In the genomic region with DNA sequence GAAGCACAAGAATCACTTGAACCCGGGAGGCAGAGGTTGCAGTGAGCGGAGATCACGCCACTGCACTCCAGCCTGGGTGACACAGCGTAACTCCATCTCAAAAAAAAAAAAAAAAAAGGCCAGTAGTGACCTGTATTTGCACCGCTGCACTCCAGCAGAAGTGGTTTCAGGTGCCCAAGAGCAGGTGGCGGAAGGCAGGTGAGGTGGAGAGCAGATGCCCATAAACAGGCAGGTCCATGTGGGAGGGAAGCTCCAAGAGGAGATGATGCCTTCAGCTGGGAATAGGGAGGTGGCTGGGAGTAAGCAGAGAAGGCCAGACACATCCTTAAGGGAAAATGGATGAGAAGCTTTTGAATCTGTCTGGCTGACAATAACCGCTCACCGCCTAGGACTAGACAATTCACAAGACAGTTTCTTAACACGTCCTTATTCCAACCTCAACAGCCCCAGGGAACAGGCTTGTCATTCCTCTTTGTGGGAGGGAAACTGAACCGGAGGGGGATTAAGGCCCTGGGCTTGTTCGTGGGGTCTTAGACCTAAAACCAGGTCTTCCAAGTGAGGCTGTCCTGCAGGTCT, we compare ENCODE assay signal across 12 cellular contexts. TPM values are rescaled to one million over a fixed set of nuclear protein-coding genes. Genes with fewer than 3 reads are reported as not detected.
DNase-seq lines count a peak whose midpoint lies in the region; ATAC-seq, FAIRE-seq and TF ChIP-seq lines count a peak whose summit lies in the region.
"Had no signal": no experiment of that assay in that cellular context is flagged by ENCODE, and none has a peak within 500 bp of the region (broad histone marks: within the 10 kb centered on the region; RNA-seq: fewer than 3 reads in every experiment).

No MANE protein-coding gene starts in this region.

- H3K36me3 Mint-ChIP-seq in CD14-positive monocyte = no peaks in the 10 kb centered on the region

- TF ChIP-seq RAD21 in HepG2 (CRISPR knock-in tag; IDR thresholded peaks at IDR 0.05) = no peak

- H2AFZ ChIP-seq in HepG2 (ENCODE audit: low read length) (no peak overlapping the region), OCI-LY1 (ENCODE audit: low read length) (no peak overlapping the region)

- TF ChIP-seq CTCF in right lobe of liver (IDR thresholded peaks at IDR 0.05) (no peak), HepG2 (CRISPR knock-in tag; IDR thresholded peaks at IDR 0.05) (no peak), OCI-LY1 (IDR thresholded peaks at IDR 0.05; ENCODE audit: low read length) (no peak), upper lobe of left lung (IDR thresholded peaks at IDR 0.05) (no peak), CD14-positive monocyte (IDR thresholded peaks at IDR 0.05) (no peak), heart left ventricle (IDR thresholded peaks at IDR 0.05) (no peak)

- H3K36me3 ChIP-seq in right lobe of liver (no peaks in the 10 kb centered on the region), HepG2 (replicated peaks in 1 of 2; ENCODE audit: control insufficient read depth in 1 of 2, insufficient read depth in 2 of 2, low read length in 2 of 2) (no peaks in the 10 kb centered on the region), OCI-LY1 (ENCODE audit: insufficient read depth, low read length) (no peaks in the 10 kb centered on the region), upper lobe of left lung (no peaks in the 10 kb centered on the region), heart left ventricle (no peaks in the 10 kb centered on the region)

- no TSS peak for BruUV-seq in HepG2 (replicated peaks; lab: Mats Ljungman, UMichigan)

- ATAC-seq in right lobe of liver = peak; percentile 4 to 11 (median 6)
- ATAC-seq in HepG2 = no peak
- ATAC-seq in upper lobe of left lung (ENCODE audit: low FRiP score in 2 of 2) = peak; percentile 58 to 86
- ATAC-seq in heart left ventricle = no peak

- CTCF ChIA-PET in HepG2 (lab: Yijun Ruan, JAX; ENCODE audit: low intra/inter-chr PET ratio, low total read pairs) = no interaction called here

- H3K4me2 ChIP-seq in HepG2 (ENCODE audit: low read depth, low read length) (no peak overlapping the region), OCI-LY1 (ENCODE audit: low read length) (no peak overlapping the region)

- H3K4me3 ChIP-seq in right lobe of liver (no peak overlapping the region), HepG2 (replicated peaks in 1 of 3; ENCODE audit: insufficient read depth in 1 of 3, low read depth in 2 of 3, low read length in 3 of 3) (no peak overlapping the region), OCI-LY1 (ENCODE audit: low read depth, low read length, poor library complexity, severe bottlenecking) (no peak overlapping the region), upper lobe of left lung (no peak overlapping the region), heart left ventricle (no peak overlapping the region)

- H3K79me2 ChIP-seq in HepG2 (ENCODE audit: insufficient read depth, low read length) (no peaks in the 10 kb centered on the region), OCI-LY1 (ENCODE audit: insufficient read depth, low read length) (peaks cover 8% of the 10 kb centered on the region; the same call in 1 of the 2 replicates)

- no peak overlapping the region for H3K4me3 Mint-ChIP-seq in CD14-positive monocyte

- peaks cover 0 to 11% (median 0%) of the 10 kb centered on the region in 4 donors for H3K4me1 ChIP-seq in right lobe of liver
- peaks cover 39% of the 10 kb centered on the region for H3K4me1 ChIP-seq in HepG2 (ENCODE audit: insufficient read depth, low read length)
- peaks cover 52% of the 10 kb centered on the region for H3K4me1 ChIP-seq in OCI-LY1 (ENCODE audit: insufficient read depth, low read length, severe bottlenecking)
- peaks cover 4 to 34% (median 14%) of the 10 kb centered on the region in 4 donors for H3K4me1 ChIP-seq in upper lobe of left lung
- peaks cover 0 to 4% (median 0%) of the 10 kb centered on the region in 12 donors for H3K4me1 ChIP-seq in heart left ventricle

- H3K27ac ChIP-seq in right lobe of liver = peak overlapping the region in 1 of 3 donors; percentile 26
- no peak overlapping the region for H3K27ac ChIP-seq in HepG2 (ENCODE audit: extremely low read length, insufficient read depth, low read length)
- H3K27ac ChIP-seq in OCI-LY1 (ENCODE audit: low read depth, low read length, poor library complexity, severe bottlenecking) = peak overlapping the region; percentile 74
- peak overlapping the region; percentile 39 to 82 (median 79) for H3K27ac ChIP-seq in upper lobe of left lung
- H3K27ac ChIP-seq in heart left ventricle = no peak overlapping the region

- POLR2A ChIA-PET in HepG2 (lab: Yijun Ruan, JAX) = no interaction called here

- no peak for FAIRE-seq in HepG2 (lab: Jason Lieb, UNC)
- FAIRE-seq: G401.6 had no signal

- 97% methylated on average over 6 of the region's 11 CpGs for WGBS in right lobe of liver (ENCODE audit: insufficient coverage, low coverage, low lambda C conversion rate, missing lambda C conversion rate)
- WGBS in HepG2 (ENCODE audit: low lambda C conversion rate) = 58% methylated on average over 10 of the region's 11 CpGs
- 78 to 84% methylated on average over 11 of the region's 11 CpGs for WGBS in upper lobe of left lung, 2 donors
- 93 to 96% (median 95%) methylated on average over 11 of the region's 11 CpGs for WGBS in heart left ventricle, 4 donors

- intact Hi-C loops in right lobe of liver (cut with DNase I) = no loop called here
- intact Hi-C loops in HepG2 (cut with micrococcal nuclease; ENCODE audit: unreplicated experiment) = loop anchor here (5.0 kb wide), 1 partner anchor 34 kb away; no protein-coding TSS in a partner anchor
- intact Hi-C loops in CD14-positive monocyte (cut with micrococcal nuclease) = no loop called here
- intact Hi-C loops in heart left ventricle (cut with DNase I) = no loop called here

- no peaks in the 10 kb centered on the region for H3K9me3 ChIP-seq in right lobe of liver
- no peaks in the 10 kb centered on the region for H3K9me3 ChIP-seq in HepG2 (ENCODE audit: low read length)
- H3K9me3 ChIP-seq in OCI-LY1 (ENCODE audit: low read length) = no peaks in the 10 kb centered on the region
- no peaks in the 10 kb centered on the region for H3K9me3 ChIP-seq in upper lobe of left lung
- no peaks in the 10 kb centered on the region for H3K9me3 ChIP-seq in heart left ventricle

- no peak for TF ChIP-seq EP300 in HepG2 (IDR thresholded peaks at IDR 0.05; ENCODE audit: low read depth in 2 of 2, low read length in 2 of 2)
- TF ChIP-seq EP300 in HepG2 (CRISPR knock-in tag; IDR thresholded peaks at IDR 0.05; ENCODE audit: borderline replicate concordance) = no peak
- TF ChIP-seq EP300 in upper lobe of left lung (IDR thresholded peaks at IDR 0.05) = peak in 2 of 4 donors; percentile 75 to 95

- no peaks in the 10 kb centered on the region for H3F3A ChIP-seq in OCI-LY1 (ENCODE audit: insufficient read depth, low read length)

- H3K9ac ChIP-seq in HepG2 (ENCODE audit: insufficient read depth, low read depth, low read length) (no peak overlapping the region), OCI-LY1 (ENCODE audit: low read length) (no peak overlapping the region)

- TF ChIP-seq POLR2A in right lobe of liver (IDR thresholded peaks at IDR 0.05) (no peak), HepG2 (IDR thresholded peaks at IDR 0.05; ENCODE audit: insufficient read depth in 1 of 2, low read depth in 2 of 2, low read length in 2 of 2) (no peak), upper lobe of left lung (IDR thresholded peaks at IDR 0.05) (peak in 1 of 4 donors; percentile 31), heart left ventricle (IDR thresholded peaks at IDR 0.05) (no peak)

- peaks cover 0 to 3% (median 2%) of the 10 kb centered on the region in 3 donors for H3K27me3 Mint-ChIP-seq in CD14-positive monocyte (ENCODE audit: low read depth in 3 of 3)

- no peaks in the 10 kb centered on the region for H3K9me3 Mint-ChIP-seq in CD14-positive monocyte

- H3K27me3 ChIP-seq in right lobe of liver (no peaks in the 10 kb centered on the region), HepG2 (ENCODE audit: control insufficient read depth in 1 of 2, insufficient read depth in 2 of 2, low read length in 2 of 2) (peaks cover 0 to 5% of the 10 kb centered on the region in 2 experiments; a peak in 1 of 5 replicates), OCI-LY1 (ENCODE audit: insufficient read depth, low read length) (no peaks in the 10 kb centered on the region), upper lobe of left lung (no peaks in the 10 kb centered on the region), heart left ventricle (no peaks in the 10 kb centered on the region)

- H4K20me1 ChIP-seq in HepG2 (ENCODE audit: insufficient read depth, low read length) (no peaks in the 10 kb centered on the region), OCI-LY1 (ENCODE audit: insufficient read depth, low read length) (no peaks in the 10 kb centered on the region)

- in situ Hi-C loops in HepG2 (cut with HindIII; ENCODE audit: extremely low pct_ligation_motif_present, low pct_unique_long_range_greater_than_20kb) = no loop called here

- H3K9me2 ChIP-seq in OCI-LY1 (ENCODE audit: low read depth, low read length) = no peaks in the 10 kb centered on the region

- DNase-seq in right lobe of liver (peak in 1 of 3 donors; percentile 18), HepG2 (ENCODE audit: low spot score) (no peak), left kidney (ENCODE audit: low read depth, low spot score) (peak; percentile 64), upper lobe of left lung (peak in 1 of 2 donors; percentile 90), CD14-positive monocyte (ENCODE audit: low spot score) (no peak), heart left ventricle (no peak), NCI-H226 (no peak)
- DNase-seq: activated gamma-delta T cell treated with Interleukin-2 at 50 U/mL for 16 hours; stimulated activated CD4-positive, alpha-beta T cell treated with anti-CD3 and anti-CD28 coated beads, Interleukin-4, amount 100 ng/mL, for 1 hour had no signal

- no peaks in the 10 kb centered on the region for H3K4me1 Mint-ChIP-seq in CD14-positive monocyte

- peak overlapping the region in 1 of 7 donors; percentile 5 for H3K27ac Mint-ChIP-seq in CD14-positive monocyte

RNA-seq across cellular contexts. Expression of gene PLEKHG6, which starts 44.0 kb away (rescaled TPM):
- total RNA-seq in right lobe of liver (1 to 10 TPM; 2.3 to 5.5 (median 3.3) TPM), HepG2 (2016; rRNA removed; fragmentation: Illumina TruSeq; extraction: Trizol) (13.1 and 18.9 TPM in 2 replicates), upper lobe of left lung (1 to 10 TPM in 5 of 6 donors, not detected in 1; 1.1 to 4.8 (median 2.1) TPM), heart left ventricle (1 to 10 TPM in 1 of 9 donors, under 1 TPM in 2, not detected in 6; 0.16 to 2.8 (median 0.43) TPM)
- total RNA-seq in HepG2 (2016; cell fraction: cytosol; rRNA removed; fragmentation: Illumina TruSeq; extraction: Trizol; ENCODE audit: low read depth) = 11.1 and 14.7 TPM in 2 replicates
- total RNA-seq in HepG2 (2016; cell fraction: insoluble cytoplasmic fraction; rRNA removed; fragmentation: Illumina TruSeq; extraction: Trizol) = 15.0 and 16.9 TPM in 2 replicates
- 23.7 TPM in 2 replicates for total RNA-seq in HepG2 (2016; cell fraction: membrane; rRNA removed; fragmentation: Illumina TruSeq; extraction: Trizol)
- total RNA-seq in HepG2 (2016; cell fraction: nucleus; rRNA removed; fragmentation: Illumina TruSeq; extraction: Trizol) = 15.6 and 19.7 TPM in 2 replicates
- polyA plus RNA-seq in HepG2 (2011; rRNA removed) (17.0 and 26.8 TPM in 2 replicates), CD14-positive monocyte (not detected), heart left ventricle (under 1 TPM; 0.11 to 0.33 TPM)
- polyA plus RNA-seq in HepG2 (2011; cell fraction: cytosol; rRNA removed) = 12.8 and 29.8 TPM in 2 replicates
- 20.1 and 50.9 TPM in 2 replicates for polyA plus RNA-seq in HepG2 (2011; cell fraction: nucleus; rRNA removed)
- polyA plus RNA-seq in HepG2 (2012) = 16.4 and 22.2 TPM in 2 replicates
- polyA plus RNA-seq in HepG2 (2016; cell fraction: cytosol; fragmentation: Illumina TruSeq; extraction: Trizol; ENCODE audit: low read depth) = 16.0 and 16.1 TPM in 2 replicates
- 15.2 and 21.6 TPM in 2 replicates for polyA plus RNA-seq in HepG2 (2016; cell fraction: insoluble cytoplasmic fraction; fragmentation: Illumina TruSeq; extraction: Trizol; ENCODE audit: low read depth)
- polyA plus RNA-seq in HepG2 (2016; cell fraction: membrane; fragmentation: Illumina TruSeq; extraction: Trizol; ENCODE audit: low read depth) = 20.3 and 26.3 TPM in 2 replicates
- polyA plus RNA-seq in HepG2 (2016; cell fraction: nucleus; fragmentation: Illumina TruSeq; extraction: Trizol; ENCODE audit: insufficient read depth, low read depth) = 28.0 and 30.9 TPM in 2 replicates
- polyA minus RNA-seq in HepG2 (2011; rRNA and poly(A)+ RNA removed; ENCODE audit: low replicate concordance) = 0.70 and 23.3 TPM in 2 replicates
- 8.8 and 12.8 TPM in 2 replicates for polyA minus RNA-seq in HepG2 (2011; cell fraction: cytosol; rRNA and poly(A)+ RNA removed)
- 13.3 and 16.5 TPM in 2 replicates for polyA minus RNA-seq in HepG2 (2011; cell fraction: nucleus; rRNA and poly(A)+ RNA removed)
- total RNA-seq: SK-MEL-5 had no signal

Comparison
In these comparisons a context has a peak if more than half of its experiments do, and no peak if none do; other contexts are left out.
1. ATAC-seq: peak in right lobe of liver (4 of 4) and upper lobe of left lung (2 of 2); none in HepG2 (single experiment) and heart left ventricle (0 of 4).
2. H3K27ac ChIP-seq: peak in OCI-LY1 (single experiment) and upper lobe of left lung (4 of 4); none in HepG2 (single experiment) and heart left ventricle (0 of 12).